26 cellular contexts compared by ENCODE assay signal in genomic region chr15:66658855-66659254, GRCh38.
"Had no signal": no experiment of that assay in that cellular context is flagged by ENCODE, and none has a peak within 500 bp of the region (broad histone marks: within the 10 kb centered on the region; RNA-seq: fewer than 3 reads in every experiment).

No MANE protein-coding gene starts in this region.

- DNase-seq: activated gamma-delta T cell treated with Interleukin-2 at 50 U/mL for 16 hours; activated T-cell treated with anti-CD3 and anti-CD28 coated beads, Interleukin-2, amount 50 U/mL, for 1 hour; effector memory CD4-positive, alpha-beta T cell; gastrocnemius medialis; head of caudate nucleus; hypothalamus; naive B cell; pancreas; sigmoid colon; stimulated activated CD4-positive, alpha-beta T cell treated with anti-CD3 and anti-CD28 coated beads, Interleukin-15, amount 100 ng/mL, for 24 hours; stimulated activated CD4-positive, alpha-beta T cell treated with anti-CD3 and anti-CD28 coated beads, Interleukin-2, amount 100 ng/mL, for 48 hours; stimulated activated CD8-positive, alpha-beta memory T cell treated with anti-CD3 and anti-CD28 coated beads, Interleukin-4, amount 100 ng/mL, for 48 hours; stimulated activated naive B cell treated with anti-CD40 and anti-IgM and Interleukin-4, amounts not matched to agents 10 μg/mL and 1 μg/mL and 100 μg/mL, for 72 hours; T1000; transverse colon had no signal

- H3K4me1 ChIP-seq: pancreas had no signal

- H3K27ac Mint-ChIP-seq: activated naive CD4-positive, alpha-beta T cell treated with anti-CD3 and anti-CD28 coated beads, Interleukin-2, amount 50 U/mL, for 72 hours; memory B cell; naive B cell; stimulated activated naive B cell treated with anti-CD40 and anti-IgM and Interleukin-4, amounts not matched to agents 10 μg/mL and 1 μg/mL and 100 μg/mL, for 72 hours; T-helper 1 cell treated with Interleukin-12 subunit alpha and Interleukin-12 subunit beta and Interleukin-4 antibody, amounts not matched to agents 30 μg/mL and 1 μg/mL, for 36 hours; WTC11 had no signal

- H3K27ac ChIP-seq: esophagus muscularis mucosa, neutrophil, pancreas, sigmoid colon, transverse colon had no signal

- H3K4me1 Mint-ChIP-seq: central memory CD8-positive, alpha-beta T cell; memory B cell; stimulated activated naive B cell treated with anti-CD40 and anti-IgM and Interleukin-4, amounts not matched to agents 10 μg/mL and 1 μg/mL and 100 μg/mL, for 72 hours had no signal

- H3K4me2 ChIP-seq: smooth muscle cell had no signal

- H3K36me3 ChIP-seq: esophagus muscularis mucosa, gastrocnemius medialis, neutrophil, pancreas, sigmoid colon, transverse colon had no signal

- H3K9me3 ChIP-seq: esophagus muscularis mucosa, gastrocnemius medialis, neutrophil, pancreas, sigmoid colon, transverse colon had no signal

- H3K4me3 Mint-ChIP-seq: central memory CD8-positive, alpha-beta T cell; memory B cell; naive B cell; stimulated activated naive B cell treated with anti-CD40 and anti-IgM and Interleukin-4, amounts not matched to agents 10 μg/mL and 1 μg/mL and 100 μg/mL, for 72 hours; T-helper 1 cell treated with Interleukin-12 subunit alpha and Interleukin-12 subunit beta and Interleukin-4 antibody, amounts not matched to agents 30 μg/mL and 1 μg/mL, for 36 hours; WTC11 had no signal

- H3K9me3 Mint-ChIP-seq: activated naive CD4-positive, alpha-beta T cell treated with anti-CD3 and anti-CD28 coated beads, Interleukin-2, amount 50 U/mL, for 72 hours; central memory CD8-positive, alpha-beta T cell; memory B cell; naive B cell; stimulated activated naive B cell treated with anti-CD40 and anti-IgM and Interleukin-4, amounts not matched to agents 10 μg/mL and 1 μg/mL and 100 μg/mL, for 72 hours; T-helper 1 cell treated with Interleukin-12 subunit alpha and Interleukin-12 subunit beta and Interleukin-4 antibody, amounts not matched to agents 30 μg/mL and 1 μg/mL, for 36 hours; WTC11 had no signal

- H3K27me3 ChIP-seq: pancreas had no signal

- FAIRE-seq: astrocyte, colon, islet of Langerhans, pancreas had no signal

- H3K4me3 ChIP-seq: esophagus muscularis mucosa, gastrocnemius medialis, pancreas, sigmoid colon, smooth muscle cell, transverse colon had no signal

- H3K36me3 Mint-ChIP-seq: activated naive CD4-positive, alpha-beta T cell treated with anti-CD3 and anti-CD28 coated beads, Interleukin-2, amount 50 U/mL, for 72 hours; memory B cell; naive B cell; WTC11 had no signal
